ENCODE assay signal across 20 cellular contexts in the genomic region with DNA sequence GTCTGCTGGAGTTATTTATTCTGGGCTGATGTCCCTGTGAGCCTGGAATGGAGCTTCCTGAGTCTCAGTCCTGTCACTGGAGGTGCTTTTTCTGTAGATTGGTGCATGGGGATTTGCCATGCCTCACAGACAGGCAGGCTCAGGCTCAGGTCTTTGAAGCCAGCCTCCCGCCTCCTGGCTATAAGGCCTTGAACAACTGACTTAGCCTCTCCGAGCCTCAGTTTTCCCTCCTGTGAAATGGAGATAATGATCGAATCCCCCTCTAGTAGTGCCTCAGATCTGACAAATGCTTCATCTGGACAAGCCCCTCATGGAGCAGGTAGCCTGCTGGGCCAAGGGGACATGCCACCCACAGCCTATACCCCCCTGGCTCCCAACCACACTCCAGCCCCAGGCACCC.
DNase-seq lines count a peak whose midpoint lies in the region; ATAC-seq, FAIRE-seq and TF ChIP-seq lines count a peak whose summit lies in the region.
"Had no signal": no experiment of that assay in that cellular context is flagged by ENCODE, and none has a peak within 500 bp of the region (broad histone marks: within the 10 kb centered on the region; RNA-seq: fewer than 3 reads in every experiment).

No MANE protein-coding gene starts in this region.

- peaks cover 11% of the 10 kb centered on the region for H3K4me1 Mint-ChIP-seq in activated naive CD8-positive, alpha-beta T cell treated with anti-CD3 and anti-CD28 coated beads, Interleukin-2, amount 10 ng/mL, durations not matched to agents 7 days and 5 days
- peaks cover 7% of the 10 kb centered on the region for H3K4me1 Mint-ChIP-seq in activated naive CD8-positive, alpha-beta T cell treated with anti-CD3 and anti-CD28 coated beads for 36 hours
- peaks cover 65% of the 10 kb centered on the region for H3K4me1 Mint-ChIP-seq in mesothelial cell of epicardium

- peaks cover 6% of the 10 kb centered on the region for H3K27me3 Mint-ChIP-seq in activated naive CD8-positive, alpha-beta T cell treated with anti-CD3 and anti-CD28 coated beads, Interleukin-2, amount 10 ng/mL, durations not matched to agents 7 days and 5 days
- H3K27me3 Mint-ChIP-seq in activated naive CD8-positive, alpha-beta T cell treated with anti-CD3 and anti-CD28 coated beads for 36 hours: no peaks in the 10 kb centered on the region
- H3K27me3 Mint-ChIP-seq in mesothelial cell of epicardium (ENCODE audit: low read depth): no peaks in the 10 kb centered on the region

- no peaks in the 10 kb centered on the region for H3K36me3 ChIP-seq in upper lobe of left lung
- H3K36me3 ChIP-seq: MG63 had no signal

- H3K27me3 ChIP-seq in upper lobe of left lung: no peaks in the 10 kb centered on the region
- H3K27me3 ChIP-seq: MG63 had no signal

- no peak for TF ChIP-seq POLR2A in upper lobe of left lung (IDR thresholded peaks at IDR 0.05)

- no peak for TF ChIP-seq EP300 in upper lobe of left lung (IDR thresholded peaks at IDR 0.05)

- DNase-seq in activated naive CD8-positive, alpha-beta T cell treated with anti-CD3 and anti-CD28 coated beads, Interleukin-2, amount 10 ng/mL, durations not matched to agents 7 days and 5 days: no peak
- no peak for DNase-seq in activated naive CD8-positive, alpha-beta T cell treated with anti-CD3 and anti-CD28 coated beads for 36 hours
- DNase-seq in coronary artery (ENCODE audit: low spot score) (peak; percentile 43), mesothelial cell of epicardium (ENCODE audit: low spot score in 2 of 2, unreplicated experiment in 2 of 2) (no peak), upper lobe of left lung (no peak), D721Med (ENCODE audit: insufficient read length, low spot score) (no peak)
- DNase-seq: C1 segment of cervical spinal cord, DMS 273 treated with DMSO at 0.1 percent for 48 hours, GDM1, GM23248, Karpas-422, MG63, NCI-H1092, NCI-H146, NCI-H2081, NCI-H510A had no signal

- no peak for ATAC-seq in activated naive CD8-positive, alpha-beta T cell treated with anti-CD3 and anti-CD28 coated beads, Interleukin-2, amount 10 ng/mL, durations not matched to agents 7 days and 5 days (ENCODE audit: low read depth)
- ATAC-seq in upper lobe of left lung (ENCODE audit: low FRiP score in 2 of 2) (no peak), HG02642 (IDR thresholded peaks at IDR 0.05; ENCODE audit: poor library complexity, unreplicated experiment) (no peak)
- ATAC-seq: GM12878 had no signal

- no peak overlapping the region for H3K4me3 Mint-ChIP-seq in activated naive CD8-positive, alpha-beta T cell treated with anti-CD3 and anti-CD28 coated beads, Interleukin-2, amount 10 ng/mL, durations not matched to agents 7 days and 5 days
- no peak overlapping the region for H3K4me3 Mint-ChIP-seq in activated naive CD8-positive, alpha-beta T cell treated with anti-CD3 and anti-CD28 coated beads for 36 hours
- no peak overlapping the region for H3K4me3 Mint-ChIP-seq in mesothelial cell of epicardium

- POLR2A ChIA-PET in activated naive CD8-positive, alpha-beta T cell treated with anti-CD3 and anti-CD28 coated beads, Interleukin-2, amount 10 ng/mL, durations not matched to agents 7 days and 5 days (lab: Charles Lee): no interaction called here

- peaks cover 19 to 35% (median 24%) of the 10 kb centered on the region in 4 donors for H3K4me1 ChIP-seq in upper lobe of left lung
- H3K4me1 ChIP-seq: A549 had no signal

- H3K27ac Mint-ChIP-seq in activated naive CD8-positive, alpha-beta T cell treated with anti-CD3 and anti-CD28 coated beads, Interleukin-2, amount 10 ng/mL, durations not matched to agents 7 days and 5 days: peak overlapping the region; percentile 22
- H3K27ac Mint-ChIP-seq in activated naive CD8-positive, alpha-beta T cell treated with anti-CD3 and anti-CD28 coated beads for 36 hours: no peak overlapping the region
- H3K27ac Mint-ChIP-seq in mesothelial cell of epicardium: peak overlapping the region; percentile 92

- H3K9me3 ChIP-seq in upper lobe of left lung: no peaks in the 10 kb centered on the region
- H3K9me3 ChIP-seq: A549, MG63 had no signal

- H3K36me3 Mint-ChIP-seq in activated naive CD8-positive, alpha-beta T cell treated with anti-CD3 and anti-CD28 coated beads, Interleukin-2, amount 10 ng/mL, durations not matched to agents 7 days and 5 days: no peaks in the 10 kb centered on the region
- no peaks in the 10 kb centered on the region for H3K36me3 Mint-ChIP-seq in activated naive CD8-positive, alpha-beta T cell treated with anti-CD3 and anti-CD28 coated beads for 36 hours
- H3K36me3 Mint-ChIP-seq in mesothelial cell of epicardium: no peaks in the 10 kb centered on the region

- H3K4me3 ChIP-seq in coronary artery (no peak overlapping the region), upper lobe of left lung (no peak overlapping the region)
- H3K4me3 ChIP-seq: A549, GM12878, GM23248, MG63 had no signal

- 89% methylated on average over 3 of the region's 3 CpGs; no CpG with 5 or more reads in 1 of the 2 donors for WGBS in upper lobe of left lung, 2 donors

- no peak for FAIRE-seq in D721Med (lab: Jason Lieb, UNC)
- FAIRE-seq: A549, GM12878, GM18507 had no signal

- H3K27ac ChIP-seq in coronary artery (peak overlapping the region in 1 of 2 donors; percentile 77), upper lobe of left lung (peak overlapping the region; percentile 77 to 87 (median 80))
- H3K27ac ChIP-seq: A549, GM23248 had no signal

- no peak for TF ChIP-seq CTCF in coronary artery (IDR thresholded peaks at IDR 0.05)
- TF ChIP-seq CTCF in mesothelial cell of epicardium (IDR thresholded peaks at IDR 0.05; ENCODE audit: unreplicated experiment): no peak
- no peak for TF ChIP-seq CTCF in upper lobe of left lung (IDR thresholded peaks at IDR 0.05)
- no peak for TF ChIP-seq CTCF in D721Med (IDR thresholded peaks at IDR 0.05; ENCODE audit: insufficient read depth, missing control alignments)

- H3K9me3 Mint-ChIP-seq in activated naive CD8-positive, alpha-beta T cell treated with anti-CD3 and anti-CD28 coated beads, Interleukin-2, amount 10 ng/mL, durations not matched to agents 7 days and 5 days: no peaks in the 10 kb centered on the region
- no peaks in the 10 kb centered on the region for H3K9me3 Mint-ChIP-seq in activated naive CD8-positive, alpha-beta T cell treated with anti-CD3 and anti-CD28 coated beads for 36 hours
- H3K9me3 Mint-ChIP-seq in mesothelial cell of epicardium: no peaks in the 10 kb centered on the region
